Comparison of ENCODE assay signal across 9 cellular contexts in genomic region chr15:89888214-89888804, GRCh38. TPM values are rescaled to one million over a fixed set of nuclear protein-coding genes. Genes with fewer than 3 reads are reported as not detected.
DNase-seq lines count a peak whose midpoint lies in the region; ATAC-seq lines count a peak whose summit lies in the region.
"Had no signal": no experiment of that assay in that cellular context is flagged by ENCODE, and none has a peak within 500 bp of the region (broad histone marks: within the 10 kb centered on the region; RNA-seq: fewer than 3 reads in every experiment).

No MANE protein-coding gene starts in this region.

- no peak overlapping the region for H3K27ac Mint-ChIP-seq in naive thymus-derived CD8-positive, alpha-beta T cell

- H3K4me1 Mint-ChIP-seq in naive thymus-derived CD8-positive, alpha-beta T cell, result peaks cover 5 to 29% (median 23%) of the 10 kb centered on the region in 4 donors

- no peak overlapping the region for H3K4me3 ChIP-seq in skeletal muscle cell (ENCODE audit: low read depth, low read length)
- no peak overlapping the region for H3K4me3 ChIP-seq in aorta (ENCODE audit: low read length in 2 of 2)

- WGBS in aorta, 2 donors, result 39 to 44% methylated on average over 4 of the region's 4 CpGs

- DNase-seq in NOMO-1 treated with DMSO at 0.1 percent for 48 hours (lab: John Stamatoyannopoulos, UW; ENCODE audit: unreplicated experiment) (peak; percentile 17), NOMO-1 treated with dmso at 0.1 percent for 144 hours (lab: John Stamatoyannopoulos, UW; ENCODE audit: unreplicated experiment) (no peak), NCI-H69 (lab: John Stamatoyannopoulos, UW) (peak; percentile 3), dermis blood vessel endothelial cell (peak; percentile 77), skeletal muscle cell (ENCODE audit: low read depth) (peak; percentile 58), aorta (no peak), 8988T (no peak)
- DNase-seq in naive thymus-derived CD8-positive, alpha-beta T cell, result no peak
- DNase-seq: left cardiac atrium had no signal

- no peaks in the 10 kb centered on the region for H3K4me1 ChIP-seq in aorta (ENCODE audit: control insufficient read depth in 1 of 2, insufficient read depth in 2 of 2, low read length in 2 of 2)

- H3K36me3 Mint-ChIP-seq in naive thymus-derived CD8-positive, alpha-beta T cell, result peaks cover 0 to 44% (median 18%) of the 10 kb centered on the region in 3 donors

- peaks cover 0 to 6% of the 10 kb centered on the region in 2 donors for H3K36me3 ChIP-seq in aorta (ENCODE audit: control insufficient read depth in 1 of 2, insufficient read depth in 2 of 2, low read length in 1 of 2)

- H3K27ac ChIP-seq in aorta (ENCODE audit: low read depth in 1 of 2, low read length in 2 of 2), result no peak overlapping the region

- no peaks in the 10 kb centered on the region for H3K27me3 Mint-ChIP-seq in naive thymus-derived CD8-positive, alpha-beta T cell

- H3K4me3 Mint-ChIP-seq in naive thymus-derived CD8-positive, alpha-beta T cell, result no peak overlapping the region

- no peaks in the 10 kb centered on the region for H3K9me3 ChIP-seq in aorta (ENCODE audit: control insufficient read depth, low read length)

- H3K27me3 ChIP-seq in aorta (ENCODE audit: control insufficient read depth in 1 of 2, insufficient read depth in 2 of 2, low read length in 1 of 2), result no peaks in the 10 kb centered on the region

- H3K9me3 Mint-ChIP-seq in naive thymus-derived CD8-positive, alpha-beta T cell, result no peaks in the 10 kb centered on the region

- POLR2A ChIA-PET in naive thymus-derived CD8-positive, alpha-beta T cell (lab: Charles Lee), result interaction anchor here (0.9 kb wide), 1 partner anchor 146 kb away, joined by 4 read pairs; no protein-coding TSS in a partner anchor

- intact Hi-C loops in aorta (cut with DNase I), result loop anchor here in 1 of 2 donors (5.0 kb wide), 1 partner anchor 146 kb away; no protein-coding TSS in a partner anchor

- ATAC-seq in aorta (ENCODE audit: low FRiP score), result no peak
- ATAC-seq in naive thymus-derived CD8-positive, alpha-beta T cell, result no peak
- ATAC-seq: left cardiac atrium had no signal

RNA-seq across cellular contexts. Expression of gene AP3S2, which starts 5.5 kb away (rescaled TPM):
- 30.1 and 40.2 TPM in 2 replicates for total RNA-seq in dermis blood vessel endothelial cell
- total RNA-seq in aorta, result 10 to 100 TPM; 24.5 to 33.2 TPM
- polyA plus RNA-seq in aorta, result 10 to 100 TPM; 16.7 to 21.1 TPM
- 10 to 100 TPM; 29.4 to 38.9 TPM for total RNA-seq in naive thymus-derived CD8-positive, alpha-beta T cell
- 10 to 100 TPM; 30.7 to 40.7 (median 36.9) TPM for polyA plus RNA-seq in naive thymus-derived CD8-positive, alpha-beta T cell

RNA-seq across cellular contexts. Expression of gene ARPIN, which starts 24.4 kb away (rescaled TPM):
- total RNA-seq in dermis blood vessel endothelial cell (14.8 and 15.7 TPM in 2 replicates), aorta (10 to 100 TPM; 18.4 to 35.4 TPM)
- 10 to 100 TPM in 1 of 2 donors, 1 to 10 TPM in 1; 9.8 to 11.0 TPM for polyA plus RNA-seq in aorta
- under 1 TPM in 1 of 2 experiments, not detected in 1; 0.14 TPM for total RNA-seq in naive thymus-derived CD8-positive, alpha-beta T cell
- polyA plus RNA-seq in naive thymus-derived CD8-positive, alpha-beta T cell, result not detected

Comparison
In these comparisons a context has a peak if more than half of its experiments do, and no peak if none do; other contexts are left out.
1. DNase-seq: peak in NOMO-1 treated with DMSO at 0.1 percent for 48 hours (single experiment), NCI-H69 (single experiment), dermis blood vessel endothelial cell (single experiment) and skeletal muscle cell (single experiment); none in NOMO-1 treated with dmso at 0.1 percent for 144 hours (single experiment), aorta (0 of 2), naive thymus-derived CD8-positive, alpha-beta T cell (0 of 10) and 8988T (single experiment).
2. RNA of gene ARPIN, which starts 24.4 kb away (total RNA-seq): 18.4 to 35.4 TPM in aorta and 14.8 to 15.7 TPM in dermis blood vessel endothelial cell; 0.14 TPM in naive thymus-derived CD8-positive, alpha-beta T cell; every median in the first group is over 10 times any median in the second.